ENCODE assay signal across 20 cellular contexts in genomic region chr21:31768720-31769119, GRCh38. TPM values are rescaled to one million over a fixed set of nuclear protein-coding genes. Genes with fewer than 3 reads are reported as not detected.
A peak's percentile ranks its signal among the peaks of the same experiment; 100 is the strongest.
DNase-seq lines count a peak whose midpoint lies in the region; ATAC-seq and TF ChIP-seq lines count a peak whose summit lies in the region.
"Had no signal": no experiment of that assay in that cellular context is flagged by ENCODE, and none has a peak within 500 bp of the region (broad histone marks: within the 10 kb centered on the region; RNA-seq: fewer than 3 reads in every experiment).

No MANE protein-coding gene starts in this region.

- H3K36me3 ChIP-seq in Karpas-422 (ENCODE audit: insufficient read depth, low read length) (no peaks in the 10 kb centered on the region), neural cell (ENCODE audit: insufficient read depth, low read length) (no peaks in the 10 kb centered on the region), thyroid gland (no peaks in the 10 kb centered on the region)
- H3K36me3 ChIP-seq: BLaER1 treated with 17β-estradiol and CSF1 and Interleukin-3, amounts not matched to agents 10 nM and 100 nM had no signal

- H4K20me1 ChIP-seq in Karpas-422 (ENCODE audit: insufficient read depth, low read depth, low read length) (no peaks in the 10 kb centered on the region), neural cell (ENCODE audit: insufficient read depth) (no peaks in the 10 kb centered on the region)
- H4K20me1 ChIP-seq: BLaER1 treated with 17β-estradiol and CSF1 and Interleukin-3, amounts not matched to agents 10 nM and 100 nM had no signal

- TF ChIP-seq EP300 in neural cell (conservative IDR thresholded peaks at IDR 0.05; ENCODE audit: poor library complexity, severe bottlenecking), result peak; percentile 67

- no peak for TF ChIP-seq POLR2A in thyroid gland (IDR thresholded peaks at IDR 0.05)

- H3K9me2 ChIP-seq in Karpas-422 (replicated peaks; ENCODE audit: insufficient read depth, low read length) (no peaks in the 10 kb centered on the region), neural cell (ENCODE audit: insufficient read depth, low read length) (no peaks in the 10 kb centered on the region)

- H2AFZ ChIP-seq in Karpas-422 (ENCODE audit: low read length) (no peak overlapping the region), neural cell (ENCODE audit: low read depth, low read length) (no peak overlapping the region)

- WGBS in thyroid gland, 2 donors, result 87 to 89% methylated on average over 1 of the region's 1 CpG

- H3K9me3 ChIP-seq in Karpas-422 (ENCODE audit: low read length) (no peaks in the 10 kb centered on the region; the same call in 1 of the 2 replicates), neural cell (ENCODE audit: low read length) (no peaks in the 10 kb centered on the region), thyroid gland (no peaks in the 10 kb centered on the region)
- H3K9me3 ChIP-seq: A549, Caco-2 had no signal

- H3K79me2 ChIP-seq in Karpas-422 (ENCODE audit: low read length) (no peaks in the 10 kb centered on the region), neural cell (replicated peaks; ENCODE audit: insufficient read depth, low read length) (no peaks in the 10 kb centered on the region)

- no peak overlapping the region for H3K4me2 ChIP-seq in Karpas-422 (ENCODE audit: low read depth, low read length, poor library complexity, severe bottlenecking)
- peak overlapping the region; percentile 17 for H3K4me2 ChIP-seq in neural cell (ENCODE audit: low read length)
- H3K4me2 ChIP-seq: A549; BLaER1 treated with 17β-estradiol and CSF1 and Interleukin-3, amounts not matched to agents 10 nM and 100 nM had no signal

- H3K4me1 ChIP-seq in Karpas-422 (ENCODE audit: low read length), result peaks cover 26% of the 10 kb centered on the region
- H3K4me1 ChIP-seq in thyroid gland, result no peaks in the 10 kb centered on the region
- H3K4me1 ChIP-seq: A549, Caco-2 had no signal

- H3K36me3 Mint-ChIP-seq in stimulated activated memory B cell treated with anti-CD40 and anti-IgM and Interleukin-4, amounts not matched to agents 10 μg/mL and 1 μg/mL and 100 μg/mL, for 72 hours, result peaks cover 5% of the 10 kb centered on the region
- H3K36me3 Mint-ChIP-seq: CD8-positive, alpha-beta T cell had no signal

- H3K4me3 Mint-ChIP-seq in stimulated activated memory B cell treated with anti-CD40 and anti-IgM and Interleukin-4, amounts not matched to agents 10 μg/mL and 1 μg/mL and 100 μg/mL, for 72 hours, result no peak overlapping the region
- H3K4me3 Mint-ChIP-seq: B cell; CD4-positive, alpha-beta T cell; CD8-positive, alpha-beta T cell had no signal

- no peak for ATAC-seq in stimulated activated memory B cell treated with anti-CD40 and anti-IgM and Interleukin-4, amounts not matched to agents 10 μg/mL and 1 μg/mL and 100 μg/mL, for 72 hours
- ATAC-seq: A549; CD8-positive, alpha-beta T cell; GM12878 had no signal

- TF ChIP-seq CTCF in neural cell (IDR thresholded peaks at IDR 0.05; ENCODE audit: poor library complexity, severe bottlenecking) (no peak), thyroid gland (IDR thresholded peaks at IDR 0.05) (no peak)

- H3K27ac ChIP-seq in Karpas-422 (ENCODE audit: low read length) (0 out of 2 replicates have a peak overlapping the region, but pooled peaks have one; percentile 13), neural cell (ENCODE audit: low read length) (no peak overlapping the region), thyroid gland (no peak overlapping the region)
- H3K27ac ChIP-seq: A549; BLaER1 treated with 17β-estradiol and CSF1 and Interleukin-3, amounts not matched to agents 10 nM and 100 nM; C4-2B had no signal

- H3K27me3 ChIP-seq in Karpas-422 (ENCODE audit: low read length), result no peaks in the 10 kb centered on the region
- no peaks in the 10 kb centered on the region for H3K27me3 ChIP-seq in neural cell (ENCODE audit: insufficient read depth, low read depth, low read length)
- H3K27me3 ChIP-seq in thyroid gland, result no peaks in the 10 kb centered on the region
- H3K27me3 ChIP-seq: BLaER1 treated with 17β-estradiol and CSF1 and Interleukin-3, amounts not matched to agents 10 nM and 100 nM had no signal

- H3K27me3 Mint-ChIP-seq in stimulated activated memory B cell treated with anti-CD40 and anti-IgM and Interleukin-4, amounts not matched to agents 10 μg/mL and 1 μg/mL and 100 μg/mL, for 72 hours, result no peaks in the 10 kb centered on the region
- H3K27me3 Mint-ChIP-seq: B cell had no signal

- DNase-seq in Karpas-422, result no peak
- DNase-seq in thyroid gland, result no peak
- no peak for DNase-seq in SIG-M5 (lab: John Stamatoyannopoulos, UW)
- no peak for DNase-seq in 8988T
- no peak for DNase-seq in GM19238 (ENCODE audit: insufficient read length, low spot score)
- DNase-seq: AML-193; Caco-2; Calu3; CD4-positive, alpha-beta T cell; CD8-positive, alpha-beta T cell; DMS79 treated with DMSO at 0.1 percent for 48 hours; EL; GDM1 had no signal

- H3K9ac ChIP-seq in Karpas-422 (ENCODE audit: low read length) (no peak overlapping the region), neural cell (ENCODE audit: low read length) (no peak overlapping the region)
- H3K9ac ChIP-seq: BLaER1 treated with 17β-estradiol and CSF1 and Interleukin-3, amounts not matched to agents 10 nM and 100 nM had no signal

- no peak for TF ChIP-seq RAD21 in neural cell (conservative IDR thresholded peaks at IDR 0.05)

- no peak overlapping the region for H3K4me3 ChIP-seq in Karpas-422 (ENCODE audit: low read length)
- H3K4me3 ChIP-seq in neural cell (ENCODE audit: low read length), result no peak overlapping the region
- H3K4me3 ChIP-seq in thyroid gland (replicated peaks in 1 of 3), result no peak overlapping the region
- H3K4me3 ChIP-seq: A549; BLaER1 treated with 17β-estradiol and CSF1 and Interleukin-3, amounts not matched to agents 10 nM and 100 nM; GM12878 had no signal

- H3F3A ChIP-seq in neural cell (ENCODE audit: insufficient read depth, low read length, poor library complexity, severe bottlenecking), result no peaks in the 10 kb centered on the region

- peak overlapping the region; percentile 8 for H3K27ac Mint-ChIP-seq in stimulated activated memory B cell treated with anti-CD40 and anti-IgM and Interleukin-4, amounts not matched to agents 10 μg/mL and 1 μg/mL and 100 μg/mL, for 72 hours
- H3K27ac Mint-ChIP-seq: B cell; CD4-positive, alpha-beta T cell; CD8-positive, alpha-beta T cell had no signal

- intact Hi-C loops in thyroid gland (cut with DNase I), result no loop called here

- peaks cover 8% of the 10 kb centered on the region for H3K9me3 Mint-ChIP-seq in stimulated activated memory B cell treated with anti-CD40 and anti-IgM and Interleukin-4, amounts not matched to agents 10 μg/mL and 1 μg/mL and 100 μg/mL, for 72 hours
- H3K9me3 Mint-ChIP-seq: CD4-positive, alpha-beta T cell; CD8-positive, alpha-beta T cell had no signal

- peaks cover 13% of the 10 kb centered on the region for H3K4me1 Mint-ChIP-seq in stimulated activated memory B cell treated with anti-CD40 and anti-IgM and Interleukin-4, amounts not matched to agents 10 μg/mL and 1 μg/mL and 100 μg/mL, for 72 hours

TF ChIP-seq in neural cell, 6 proteins besides CTCF, POLR2A, EP300 and RAD21:
- TF ChIP-seq TAF1 (IDR thresholded peaks at IDR 0.05; ENCODE audit: low read depth) (no peak), POLR2AphosphoS5 (IDR thresholded peaks at IDR 0.05) (peak; percentile 66), EZH2 (IDR thresholded peaks at IDR 0.05; ENCODE audit: borderline replicate concordance, insufficient read depth, low read length, poor library complexity, severe bottlenecking) (no peak), REST (IDR thresholded peaks at IDR 0.05; ENCODE audit: borderline replicate concordance) (no peak), SMC3 (conservative IDR thresholded peaks at IDR 0.05; ENCODE audit: poor library complexity) (no peak), MXI1 (conservative IDR thresholded peaks at IDR 0.05; ENCODE audit: poor library complexity, severe bottlenecking) (no peak)

RNA-seq across cellular contexts. Expression of gene SCAF4, which starts 36.8 kb away (rescaled TPM):
- 27.2 and 52.8 TPM in 2 replicates for total RNA-seq in Karpas-422 (2014; rRNA removed; shearing (Covaris generic); ENCODE audit: low replicate concordance)
- polyA plus RNA-seq in neural cell, result 5.2 and 5.4 TPM in 2 replicates
- 12.9 and 20.1 TPM in 2 replicates for polyA minus RNA-seq in neural cell
- total RNA-seq in thyroid gland, result 10 to 100 TPM; 13.0 to 27.4 (median 18.7) TPM
